8 cellular contexts compared by ENCODE assay signal in genomic region chr5:179836225-179837019, GRCh38. TPM values are rescaled to one million over a fixed set of nuclear protein-coding genes. Genes with fewer than 3 reads are reported as not detected.
DNase-seq lines count a peak whose midpoint lies in the region; ATAC-seq and TF ChIP-seq lines count a peak whose summit lies in the region.

No MANE protein-coding gene starts in this region.

- H3K36me3 ChIP-seq in psoas muscle (ENCODE audit: insufficient read depth in 1 of 2, low read depth in 1 of 2), result peaks cover 15 to 69% of the 10 kb centered on the region in 2 donors

- H3K4me1 ChIP-seq in psoas muscle, result peaks cover 44% of the 10 kb centered on the region

- H3K36me3 Mint-ChIP-seq in T-helper 1 cell treated with Interleukin-12 subunit alpha and Interleukin-12 subunit beta and Interleukin-4 antibody, amounts not matched to agents 30 μg/mL and 1 μg/mL, for 36 hours (ENCODE audit: low read depth), result peaks cover 35% of the 10 kb centered on the region

- H3K9me3 ChIP-seq in psoas muscle, result no peaks in the 10 kb centered on the region

- no peaks in the 10 kb centered on the region for H3K27me3 ChIP-seq in psoas muscle (ENCODE audit: insufficient read depth in 3 of 3, low read length in 2 of 3)

- no peak for TF ChIP-seq CTCF in choroid plexus epithelial cell (conservative IDR thresholded peaks at IDR 0.05; ENCODE audit: low read depth, low read length)
- TF ChIP-seq CTCF in psoas muscle (IDR thresholded peaks at IDR 0.05), result no peak

- H3K27ac Mint-ChIP-seq in T-helper 1 cell treated with Interleukin-12 subunit alpha and Interleukin-12 subunit beta and Interleukin-4 antibody, amounts not matched to agents 30 μg/mL and 1 μg/mL, for 36 hours, result peak overlapping the region; percentile 88

- intact Hi-C loops in psoas muscle (cut with DNase I), result no loop called here

- 74 to 84% (median 75%) methylated on average over 19 of the region's 19 CpGs for WGBS in psoas muscle, 3 donors

- no peaks in the 10 kb centered on the region for H3K27me3 Mint-ChIP-seq in T-helper 1 cell treated with Interleukin-12 subunit alpha and Interleukin-12 subunit beta and Interleukin-4 antibody, amounts not matched to agents 30 μg/mL and 1 μg/mL, for 36 hours (ENCODE audit: low read depth)

- peaks cover 16% of the 10 kb centered on the region for H3K4me1 Mint-ChIP-seq in T-helper 1 cell treated with Interleukin-12 subunit alpha and Interleukin-12 subunit beta and Interleukin-4 antibody, amounts not matched to agents 30 μg/mL and 1 μg/mL, for 36 hours (ENCODE audit: low read depth)

- DNase-seq in choroid plexus epithelial cell (ENCODE audit: low read depth) (peak; percentile 78), psoas muscle (peak in 1 of 2 donors; percentile 74), DMS 273 treated with DMSO at 0.1 percent for 48 hours (lab: John Stamatoyannopoulos, UW) (no peak), NCI-H774 (lab: John Stamatoyannopoulos, UW) (no peak), NCI-H1436 (lab: John Stamatoyannopoulos, UW) (no peak)

- peak overlapping the region; percentile 76 for H3K27ac ChIP-seq in psoas muscle

- H3K4me3 Mint-ChIP-seq in T-helper 1 cell treated with Interleukin-12 subunit alpha and Interleukin-12 subunit beta and Interleukin-4 antibody, amounts not matched to agents 30 μg/mL and 1 μg/mL, for 36 hours, result peak overlapping the region; percentile 57

- no peaks in the 10 kb centered on the region for H3K9me3 Mint-ChIP-seq in T-helper 1 cell treated with Interleukin-12 subunit alpha and Interleukin-12 subunit beta and Interleukin-4 antibody, amounts not matched to agents 30 μg/mL and 1 μg/mL, for 36 hours

- peak; percentile 42 for ATAC-seq in GM21515 (IDR thresholded peaks at IDR 0.05; ENCODE audit: unreplicated experiment)
- ATAC-seq in psoas muscle, result peak in 2 of 4 donors; percentile 9 to 34
- no peak for ATAC-seq in GM18511 (IDR thresholded peaks at IDR 0.05; ENCODE audit: unreplicated experiment)

- H3K4me3 ChIP-seq in choroid plexus epithelial cell (ENCODE audit: low read depth, low read length), result no peak overlapping the region
- H3K4me3 ChIP-seq in psoas muscle, result no peak overlapping the region

RNA-seq across cellular contexts. Expression of gene SQSTM1, which starts 15.7 kb away (rescaled TPM):
- total RNA-seq in psoas muscle, result 1,000 to 10,000 TPM in 1 of 4 donors, 100 to 1,000 TPM in 3; 688 to 1,199 (median 831) TPM
- 100 to 1,000 TPM; 463 to 917 (median 671) TPM for polyA plus RNA-seq in psoas muscle

RNA-seq across cellular contexts. Expression of gene MRNIP, which starts 22.2 kb away (rescaled TPM):
- total RNA-seq in psoas muscle, result 1 to 10 TPM; 2.1 to 7.9 (median 5.1) TPM
- 10 to 100 TPM; 20.4 to 30.4 (median 25.0) TPM for polyA plus RNA-seq in psoas muscle

RNA-seq across cellular contexts. Expression of gene MGAT4B, which starts 29.8 kb away (rescaled TPM):
- total RNA-seq in psoas muscle, result 10 to 100 TPM; 29.3 to 58.4 (median 50.7) TPM
- polyA plus RNA-seq in psoas muscle, result 100 to 1,000 TPM in 1 of 3 donors, 10 to 100 TPM in 2; 40.9 to 136 (median 63.4) TPM

RNA-seq across cellular contexts. Expression of gene LTC4S, which starts 42.6 kb away (rescaled TPM):
- total RNA-seq in psoas muscle, result 1 to 10 TPM; 1.7 to 6.7 (median 4.5) TPM
- polyA plus RNA-seq in psoas muscle, result 1 to 10 TPM; 1.5 to 2.2 (median 2.1) TPM
